ENCODE assay signal across 8 cellular contexts in the genomic region with DNA sequence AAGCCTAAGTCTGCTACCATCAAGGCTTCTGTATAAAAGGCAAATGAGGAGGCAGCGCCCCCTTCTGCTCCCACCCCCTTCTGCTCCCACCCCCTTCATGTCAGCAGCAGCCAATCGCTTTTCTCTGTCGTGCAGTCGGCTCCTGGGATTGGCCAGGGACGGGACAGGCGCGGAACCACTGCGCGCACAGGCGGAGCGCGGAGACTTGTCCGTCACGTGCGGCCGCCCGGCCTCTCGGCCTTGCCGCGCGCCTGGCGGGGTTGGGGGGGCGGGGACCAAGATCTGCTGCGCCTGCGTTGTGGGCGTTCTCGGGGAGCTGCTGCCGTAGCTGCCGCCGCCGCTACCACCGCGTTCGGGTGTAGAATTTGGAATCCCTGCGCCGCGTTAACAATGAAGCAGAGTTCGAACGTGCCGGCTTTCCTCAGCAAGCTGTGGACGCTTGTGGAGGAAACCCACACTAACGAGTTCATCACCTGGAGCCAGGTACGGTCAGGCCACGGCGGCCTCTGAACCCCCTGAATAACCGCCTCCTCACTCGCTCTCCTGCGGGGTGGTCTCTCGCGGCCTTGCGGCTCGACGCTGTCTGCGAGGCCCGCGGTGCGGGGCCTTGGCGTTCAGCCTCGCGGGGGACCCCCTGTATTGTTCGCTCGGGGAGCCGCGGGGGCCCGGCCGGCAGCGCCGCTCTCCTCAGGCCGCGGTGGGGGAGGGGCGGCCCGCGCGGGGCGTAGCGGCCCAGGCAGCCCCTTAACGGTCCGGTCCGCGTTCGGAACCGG. TPM values are rescaled to one million over a fixed set of nuclear protein-coding genes. Genes with fewer than 3 reads are reported as not detected.
DNase-seq lines count a peak whose midpoint lies in the region; ATAC-seq and TF ChIP-seq lines count a peak whose summit lies in the region.

A gene with protein sequence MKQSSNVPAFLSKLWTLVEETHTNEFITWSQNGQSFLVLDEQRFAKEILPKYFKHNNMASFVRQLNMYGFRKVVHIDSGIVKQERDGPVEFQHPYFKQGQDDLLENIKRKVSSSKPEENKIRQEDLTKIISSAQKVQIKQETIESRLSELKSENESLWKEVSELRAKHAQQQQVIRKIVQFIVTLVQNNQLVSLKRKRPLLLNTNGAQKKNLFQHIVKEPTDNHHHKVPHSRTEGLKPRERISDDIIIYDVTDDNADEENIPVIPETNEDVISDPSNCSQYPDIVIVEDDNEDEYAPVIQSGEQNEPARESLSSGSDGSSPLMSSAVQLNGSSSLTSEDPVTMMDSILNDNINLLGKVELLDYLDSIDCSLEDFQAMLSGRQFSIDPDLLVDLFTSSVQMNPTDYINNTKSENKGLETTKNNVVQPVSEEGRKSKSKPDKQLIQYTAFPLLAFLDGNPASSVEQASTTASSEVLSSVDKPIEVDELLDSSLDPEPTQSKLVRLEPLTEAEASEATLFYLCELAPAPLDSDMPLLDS (plus strand): TSS at position 305 of the 773 bp plus-strand sequence. CDS start 86 bp downstream, at position 391.

- peak within 1 kb of the TSS; percentile 95 for H3K4me3 Mint-ChIP-seq in activated B cell treated with CpG ODN at 0.5 μM for 24 hours

- CTCF ChIA-PET in activated B cell treated with CpG ODN at 0.5 μM for 24 hours (lab: Charles Lee): interaction anchor here (0.9 kb wide), 1 partner anchor 18 kb away, joined by 3 read pairs; no protein-coding TSS in a partner anchor

- peaks cover 22% of the 10 kb centered on the region for H3K4me1 Mint-ChIP-seq in activated B cell treated with CpG ODN at 0.5 μM for 24 hours

- ATAC-seq in GM18909 (IDR thresholded peaks at IDR 0.05; ENCODE audit: poor library complexity, unreplicated experiment) (peak; percentile 99), HG03175 (IDR thresholded peaks at IDR 0.05; ENCODE audit: unreplicated experiment) (peak; percentile 99), activated B cell treated with CpG ODN at 0.5 μM for 24 hours (ENCODE audit: low read depth) (peak; percentile 98)

- intact Hi-C loops in activated B cell treated with CpG ODN at 0.5 μM for 24 hours (cut with micrococcal nuclease): loop anchor here (1.0 to 2.0 kb wide), 3 partner anchors 19 to 1065 kb away; a partner anchor contains a TSS

- POLR2A ChIA-PET in activated B cell treated with CpG ODN at 0.5 μM for 24 hours (lab: Charles Lee): interaction anchor here (0.8 to 1.5 kb wide), 2 partner anchors 72 to 349 kb away, joined by 3 to 16 read pairs; a partner anchor contains a TSS

- peaks cover 2% of the 10 kb centered on the region for H3K36me3 Mint-ChIP-seq in activated B cell treated with CpG ODN at 0.5 μM for 24 hours (ENCODE audit: low read depth)

- no peaks in the 10 kb centered on the region for H3K9me3 Mint-ChIP-seq in activated B cell treated with CpG ODN at 0.5 μM for 24 hours

- H3K27me3 Mint-ChIP-seq in activated B cell treated with CpG ODN at 0.5 μM for 24 hours: no peaks in the 10 kb centered on the region

- no peak for TF ChIP-seq CTCF in activated B cell treated with CpG ODN at 0.5 μM for 24 hours (IDR thresholded peaks at IDR 0.05)

- DNase-seq in AG08395 (ENCODE audit: low spot score): peak; percentile 97
- peak; percentile 98 for DNase-seq in NCI-H226
- DNase-seq in activated B cell treated with CpG ODN at 0.5 μM for 24 hours: peak; percentile 80
- peak; percentile 93 for DNase-seq in central memory CD4-positive, alpha-beta T cell
- DNase-seq in iris pigment epithelial cell (ENCODE audit: low read depth): peak; percentile 99
- DNase-seq in stimulated activated CD4-positive, alpha-beta T cell treated with anti-CD3 and anti-CD28 coated beads, Interleukin-12 subunit alpha, Interleukin-12 subunit beta, amount 100 ng/mL, for 4 hours: peak; percentile 88

- H3K27ac Mint-ChIP-seq in activated B cell treated with CpG ODN at 0.5 μM for 24 hours: peak within 1 kb of the TSS; percentile 88

RNA-seq across cellular contexts. Expression of the gene that starts here (rescaled TPM):
- 9.0 and 9.3 TPM in 2 replicates for total RNA-seq in activated B cell treated with CpG ODN at 0.5 μM for 24 hours

Comparison
In these comparisons a context has a peak if more than half of its experiments do, and no peak if none do; other contexts are left out.
1. Peak in every context shown above with its lines: DNase-seq and ATAC-seq.